9 cellular contexts compared by ENCODE assay signal in genomic region chr1:179968994-179969919, GRCh38. TPM values are rescaled to one million over a fixed set of nuclear protein-coding genes. Genes with fewer than 3 reads are reported as not detected.
DNase-seq lines count a peak whose midpoint lies in the region; ATAC-seq lines count a peak whose summit lies in the region.
"Had no signal": no experiment of that assay in that cellular context is flagged by ENCODE, and none has a peak within 500 bp of the region (broad histone marks: within the 10 kb centered on the region; RNA-seq: fewer than 3 reads in every experiment).

No MANE protein-coding gene starts in this region.

- peak overlapping the region; percentile 86 for H3K27ac Mint-ChIP-seq in stimulated activated naive B cell treated with anti-CD40 and anti-IgM and Interleukin-4, amounts not matched to agents 10 μg/mL and 1 μg/mL and 100 μg/mL, for 72 hours

- H3K36me3 Mint-ChIP-seq in stimulated activated naive B cell treated with anti-CD40 and anti-IgM and Interleukin-4, amounts not matched to agents 10 μg/mL and 1 μg/mL and 100 μg/mL, for 72 hours: peaks cover 20 to 33% of the 10 kb centered on the region in 2 donors

- 64% methylated on average over 8 of the region's 8 CpGs for WGBS in right cardiac atrium

- intact Hi-C loops in right cardiac atrium (cut with DNase I): no loop called here

- H3K4me3 Mint-ChIP-seq in stimulated activated naive B cell treated with anti-CD40 and anti-IgM and Interleukin-4, amounts not matched to agents 10 μg/mL and 1 μg/mL and 100 μg/mL, for 72 hours: peak overlapping the region; percentile 29 to 69

- DNase-seq in right cardiac atrium (peak in 1 of 3 donors; percentile 44), iPS-NIHi7 (ENCODE audit: extremely low spot score) (no peak), dermis blood vessel endothelial cell (no peak)
- no peak for DNase-seq in stimulated activated naive B cell treated with anti-CD40 and anti-IgM and Interleukin-4, amounts not matched to agents 10 μg/mL and 1 μg/mL and 100 μg/mL, for 72 hours
- DNase-seq in activated CD4-positive, CD25-positive, alpha-beta regulatory T cell treated with anti-CD3 and anti-CD28 coated beads, Interleukin-2, amount 50 U/mL, for 72 hours: no peak
- DNase-seq: Peyer's patch had no signal

- H3K27me3 ChIP-seq in HUES6 (ENCODE audit: control insufficient read depth, insufficient read depth, low read length) (no peaks in the 10 kb centered on the region), right cardiac atrium (ENCODE audit: control insufficient read depth, insufficient read depth) (no peaks in the 10 kb centered on the region)
- H3K27me3 ChIP-seq: Peyer's patch had no signal

- H3K9me3 ChIP-seq in HUES6 (ENCODE audit: control insufficient read depth, insufficient read depth, low read depth, low read length) (no peaks in the 10 kb centered on the region; the same call in 1 of the 2 replicates), right cardiac atrium (ENCODE audit: control insufficient read depth, low read length) (no peaks in the 10 kb centered on the region)

- H3K27ac ChIP-seq in HUES6 (ENCODE audit: low read depth, low read length): 0 out of 2 replicates have a peak overlapping the region, but pooled peaks have one; percentile 41
- peak overlapping the region; percentile 49 for H3K27ac ChIP-seq in angular gyrus (ENCODE audit: low read depth, low read length)
- H3K27ac ChIP-seq in right cardiac atrium (ENCODE audit: low read length): peak overlapping the region; percentile 31

- no peaks in the 10 kb centered on the region for H3K36me3 ChIP-seq in HUES6 (ENCODE audit: control insufficient read depth, insufficient read depth, low read length)
- H3K36me3 ChIP-seq: Peyer's patch had no signal

- H3K4me1 Mint-ChIP-seq in stimulated activated naive B cell treated with anti-CD40 and anti-IgM and Interleukin-4, amounts not matched to agents 10 μg/mL and 1 μg/mL and 100 μg/mL, for 72 hours: peaks cover 36 to 68% of the 10 kb centered on the region in 2 donors

- peak; percentile 58 to 82 for ATAC-seq in right cardiac atrium
- ATAC-seq in stimulated activated naive B cell treated with anti-CD40 and anti-IgM and Interleukin-4, amounts not matched to agents 10 μg/mL and 1 μg/mL and 100 μg/mL, for 72 hours (replicated peaks): peak; percentile 41 to 52
- no peak for ATAC-seq in GM21515 (IDR thresholded peaks at IDR 0.05; ENCODE audit: unreplicated experiment)

- H3K9ac ChIP-seq in HUES6 (ENCODE audit: low read length): no peak overlapping the region

- peaks cover 4% of the 10 kb centered on the region; the same call in 1 of the 2 replicates for H3K4me1 ChIP-seq in HUES6 (ENCODE audit: control insufficient read depth, insufficient read depth, low read length)
- peaks cover 8% of the 10 kb centered on the region for H3K4me1 ChIP-seq in right cardiac atrium (ENCODE audit: control insufficient read depth, insufficient read depth, low read length)

- no peak overlapping the region for H3K4me3 ChIP-seq in HUES6 (ENCODE audit: low read depth, low read length)
- no peak overlapping the region for H3K4me3 ChIP-seq in right cardiac atrium (ENCODE audit: low read length)
- H3K4me3 ChIP-seq: Peyer's patch had no signal

- no peaks in the 10 kb centered on the region for H3K27me3 Mint-ChIP-seq in stimulated activated naive B cell treated with anti-CD40 and anti-IgM and Interleukin-4, amounts not matched to agents 10 μg/mL and 1 μg/mL and 100 μg/mL, for 72 hours

- peaks cover 2 to 6% of the 10 kb centered on the region in 2 donors for H3K9me3 Mint-ChIP-seq in stimulated activated naive B cell treated with anti-CD40 and anti-IgM and Interleukin-4, amounts not matched to agents 10 μg/mL and 1 μg/mL and 100 μg/mL, for 72 hours

RNA-seq across cellular contexts. Expression of gene CEP350, which starts 14.6 kb away (rescaled TPM):
- total RNA-seq in right cardiac atrium: 10 to 100 TPM; 34.3 to 40.3 (median 36.1) TPM
- polyA plus RNA-seq in right cardiac atrium: 6.8 TPM
- 61.6 and 64.0 TPM in 2 replicates for total RNA-seq in dermis blood vessel endothelial cell
